In the genomic region with DNA sequence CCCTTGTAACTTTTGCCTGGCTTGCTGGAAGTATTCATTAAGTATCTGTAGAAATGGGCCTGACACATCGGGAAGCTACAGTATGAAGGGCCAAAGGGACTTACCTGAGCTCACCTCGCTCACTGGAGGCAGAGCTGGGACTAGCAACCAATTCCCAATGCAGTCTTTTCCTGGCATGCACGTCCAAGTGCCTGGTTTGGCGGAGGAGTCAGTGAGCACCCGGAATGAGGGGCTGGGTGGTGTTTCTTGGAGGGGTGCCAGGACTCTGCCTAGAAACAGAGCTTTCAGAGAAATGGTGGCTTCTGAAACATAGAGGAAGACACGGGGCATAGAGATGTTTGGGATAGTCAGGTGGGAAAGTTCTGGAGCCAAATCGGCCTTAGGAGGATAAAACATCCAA, we compare ENCODE assay signal across 32 cellular contexts. TPM values are rescaled to one million over a fixed set of nuclear protein-coding genes. Genes with fewer than 3 reads are reported as not detected.
"Had no signal": no experiment of that assay in that cellular context is flagged by ENCODE, and none has a peak within 500 bp of the region (broad histone marks: within the 10 kb centered on the region; RNA-seq: fewer than 3 reads in every experiment).

No MANE protein-coding gene starts in this region.

- H3K4me3 ChIP-seq: SJCRH30, SK-N-MC had no signal

- H3K27ac ChIP-seq: SJCRH30, SK-N-MC, WERI-Rb-1 had no signal

- DNase-seq: activated CD4-positive, alpha-beta memory T cell treated with anti-CD3 and anti-CD28 coated beads, Interleukin-2, amount 10 ng/mL, durations not matched to agents 7 days and 5 days; activated CD4-positive, alpha-beta T cell treated with anti-CD3 and anti-CD28 coated beads for 1 hour; activated CD4-positive, alpha-beta T cell treated with anti-CD3 and anti-CD28 coated beads for 48 hours; activated CD4-positive, CD25-positive, alpha-beta regulatory T cell; activated CD8-positive, alpha-beta memory T cell treated with anti-CD3 and anti-CD28 coated beads for 24 hours; activated CD8-positive, alpha-beta memory T cell treated with anti-CD3 and anti-CD28 coated beads, Interleukin-2, amount 10 ng/mL, durations not matched to agents 7 days and 5 days; activated CD8-positive, alpha-beta memory T cell treated with anti-CD3 and anti-CD28 coated beads, Interleukin-2, amount 50 U/mL, for 48 hours; activated effector memory CD4-positive, alpha-beta T cell treated with Interleukin-2 at 50 U/mL for 16 hours; activated naive CD4-positive, alpha-beta T cell treated with anti-CD3 and anti-CD28 coated beads, Interleukin-2, amount 10 ng/mL, durations not matched to agents 7 days and 5 days; activated naive CD8-positive, alpha-beta T cell treated with anti-CD3 and anti-CD28 coated beads, Interleukin-2, amount 50 U/mL, for 24 hours; activated T-cell treated with anti-CD3 and anti-CD28 coated beads, Interleukin-2, amount 50 U/mL, for 48 hours; anterior cingulate cortex; caudate nucleus; cerebellar nuclear complex; NCI-H1436 treated with DMSO at 0.1 percent for 48 hours; NCI-H1694 treated with DMSO at 0.1 percent for 48 hours; NCI-H2029; NCI-H345; NCI-H524 treated with DMSO at 0.1 percent for 48 hours; OCI-M1; SHP77; SJCRH30; T1000; WERI-Rb-1 had no signal

- H3K36me3 ChIP-seq: SJCRH30, WERI-Rb-1 had no signal

- H3K4me1 ChIP-seq: SJCRH30 had no signal

- ATAC-seq: activated CD8-positive, alpha-beta memory T cell treated with anti-CD3 and anti-CD28 coated beads, Interleukin-2, amount 10 ng/mL, durations not matched to agents 7 days and 5 days; activated naive CD8-positive, alpha-beta T cell treated with anti-CD3 and anti-CD28 coated beads, Interleukin-2, amount 50 U/mL, for 24 hours; Panc1 had no signal

- H3K9me3 ChIP-seq: SJCRH30 had no signal

RNA-seq across cellular contexts. Expression of a gene that starts 18.4 kb away (rescaled TPM):
- total RNA-seq: activated CD8-positive, alpha-beta memory T cell treated with anti-CD3 and anti-CD28 coated beads, Interleukin-2, amount 10 ng/mL, durations not matched to agents 7 days and 5 days; SJCRH30; T-helper 2 cell treated with Interferon-gamma antibody and Interleukin-4, amounts not matched to agents 100 ng/mL and 5 ng/mL, for 36 hours had no signal

RNA-seq across cellular contexts. Expression of a gene that starts 46.2 kb away (rescaled TPM):
- total RNA-seq: activated CD8-positive, alpha-beta memory T cell treated with anti-CD3 and anti-CD28 coated beads, Interleukin-2, amount 10 ng/mL, durations not matched to agents 7 days and 5 days; bronchial epithelial cell; M059J; NCI-H460; RPMI7951; SJCRH30; T-helper 1 cell treated with Interleukin-12 subunit alpha and Interleukin-12 subunit beta and Interleukin-4 antibody, amounts not matched to agents 30 ng/mL and 1 ng/mL, for 36 hours; T-helper 2 cell treated with Interferon-gamma antibody and Interleukin-4, amounts not matched to agents 100 ng/mL and 5 ng/mL, for 36 hours had no signal

RNA-seq across cellular contexts. Expression of a gene that starts 51.8 kb away (rescaled TPM):
- total RNA-seq: activated CD8-positive, alpha-beta memory T cell treated with anti-CD3 and anti-CD28 coated beads, Interleukin-2, amount 10 ng/mL, durations not matched to agents 7 days and 5 days; bronchial epithelial cell; M059J; NCI-H460; RPMI7951; SJCRH30; T-helper 1 cell treated with Interleukin-12 subunit alpha and Interleukin-12 subunit beta and Interleukin-4 antibody, amounts not matched to agents 30 ng/mL and 1 ng/mL, for 36 hours; T-helper 2 cell treated with Interferon-gamma antibody and Interleukin-4, amounts not matched to agents 100 ng/mL and 5 ng/mL, for 36 hours had no signal

RNA-seq across cellular contexts. Expression of a gene that starts 52.9 kb away (rescaled TPM):
- total RNA-seq: bronchial epithelial cell, M059J, NCI-H460, RPMI7951, SJCRH30 had no signal
